ENCODE assay signal across 13 cellular contexts in genomic region chr22:20181194-20181931, GRCh38. TPM values are rescaled to one million over a fixed set of nuclear protein-coding genes. Genes with fewer than 3 reads are reported as not detected.
DNase-seq lines count a peak whose midpoint lies in the region; ATAC-seq and TF ChIP-seq lines count a peak whose summit lies in the region.
"Had no signal": no experiment of that assay in that cellular context is flagged by ENCODE, and none has a peak within 500 bp of the region (broad histone marks: within the 10 kb centered on the region; RNA-seq: fewer than 3 reads in every experiment).

No MANE protein-coding gene starts in this region.

- POLR2A ChIA-PET in HEK293 (lab: Yijun Ruan, JAX): interaction anchor here (0.6 kb wide), 1 partner anchor 9 kb away, joined by 3 read pairs; no protein-coding TSS in a partner anchor

- H3K4me3 ChIP-seq in HEK293 (ENCODE audit: low read depth, low read length) (no peak overlapping the region), right lobe of liver (no peak overlapping the region)
- H3K4me3 ChIP-seq: GM23338 had no signal

- 30% methylated on average over 2 of the region's 18 CpGs for WGBS in right lobe of liver (ENCODE audit: insufficient coverage, low coverage, low lambda C conversion rate, missing lambda C conversion rate)

- TF ChIP-seq POLR2A in right lobe of liver (IDR thresholded peaks at IDR 0.05): no peak

- H3K9me3 ChIP-seq in HEK293 (ENCODE audit: control insufficient read depth, insufficient read depth, low read depth, low read length): no peaks in the 10 kb centered on the region
- no peaks in the 10 kb centered on the region for H3K9me3 ChIP-seq in right lobe of liver
- H3K9me3 ChIP-seq: BE2C had no signal

- H3K4me1 ChIP-seq in HEK293 (ENCODE audit: control insufficient read depth, insufficient read depth, low read length) (no peaks in the 10 kb centered on the region), right lobe of liver (peaks cover 0 to 13% (median 2%) of the 10 kb centered on the region in 4 donors)
- H3K4me1 ChIP-seq: BE2C had no signal

- intact Hi-C loops in left colon (cut with DNase I, micrococcal nuclease) (no loop called here), right lobe of liver (cut with DNase I) (no loop called here)

- H3K36me3 ChIP-seq in HEK293 (ENCODE audit: control insufficient read depth in 2 of 2, insufficient read depth in 1 of 2, low read length in 2 of 2): no peaks in the 10 kb centered on the region
- no peaks in the 10 kb centered on the region for H3K36me3 ChIP-seq in right lobe of liver
- H3K36me3 ChIP-seq: BE2C had no signal

- ATAC-seq in left colon: peak; percentile 57
- ATAC-seq in right lobe of liver: peak; percentile 74 to 87 (median 78)
- no peak for ATAC-seq in GM21786 (IDR thresholded peaks at IDR 0.05; ENCODE audit: unreplicated experiment)
- ATAC-seq in HG03520 (IDR thresholded peaks at IDR 0.05; ENCODE audit: unreplicated experiment): no peak
- ATAC-seq: GM23338 had no signal

- TF ChIP-seq CTCF in HEK293 (tag by site-specific recombination; IDR thresholded peaks at IDR 0.05) (no peak), right lobe of liver (IDR thresholded peaks at IDR 0.05) (no peak)

- H3K27me3 ChIP-seq in right lobe of liver: no peaks in the 10 kb centered on the region
- H3K27me3 ChIP-seq: BE2C had no signal

- H3K27ac ChIP-seq in HEK293 (ENCODE audit: extremely low read depth, low read depth, low read length) (no peak overlapping the region), right lobe of liver (no peak overlapping the region)

- CTCF ChIA-PET in HEK293 (lab: Yijun Ruan, JAX): interaction anchor here (0.6 to 1.0 kb wide), 4 partner anchors 12 to 227 kb away, joined by 3 to 4 read pairs (median 4); no protein-coding TSS in a partner anchor

- DNase-seq in left colon (no peak), right lobe of liver (peak in 2 of 3 donors; percentile 77 to 82), cerebellum (ENCODE audit: low spot score) (no peak)
- DNase-seq: BE2C; CD4-positive, alpha-beta memory T cell; DMS153; DMS79; GDM1 had no signal

TF ChIP-seq in HEK293, 187 proteins besides CTCF, POLR2A, EP300 and RAD21:
- TF ChIP-seq ZNF560 (tag by site-specific recombination; IDR thresholded peaks at IDR 0.05; ENCODE audit: borderline replicate concordance) (no peak), GLIS2 (tag by site-specific recombination; IDR thresholded peaks at IDR 0.05) (peak; percentile 36; the same call in 1 of the 2 replicates), ZNF623 (tag by site-specific recombination; IDR thresholded peaks at IDR 0.05) (no peak), GLIS1 (tag by site-specific recombination; IDR thresholded peaks at IDR 0.05) (peak; percentile 67), ZFP3 (tag by site-specific recombination; IDR thresholded peaks at IDR 0.05; ENCODE audit: low read depth) (no peak), ZNF791 (tag by site-specific recombination; IDR thresholded peaks at IDR 0.05) (no peak), ZFHX2 (tag by site-specific recombination; conservative IDR thresholded peaks at IDR 0.05) (no peak)
- TF ChIP-seq, protein P1, sequence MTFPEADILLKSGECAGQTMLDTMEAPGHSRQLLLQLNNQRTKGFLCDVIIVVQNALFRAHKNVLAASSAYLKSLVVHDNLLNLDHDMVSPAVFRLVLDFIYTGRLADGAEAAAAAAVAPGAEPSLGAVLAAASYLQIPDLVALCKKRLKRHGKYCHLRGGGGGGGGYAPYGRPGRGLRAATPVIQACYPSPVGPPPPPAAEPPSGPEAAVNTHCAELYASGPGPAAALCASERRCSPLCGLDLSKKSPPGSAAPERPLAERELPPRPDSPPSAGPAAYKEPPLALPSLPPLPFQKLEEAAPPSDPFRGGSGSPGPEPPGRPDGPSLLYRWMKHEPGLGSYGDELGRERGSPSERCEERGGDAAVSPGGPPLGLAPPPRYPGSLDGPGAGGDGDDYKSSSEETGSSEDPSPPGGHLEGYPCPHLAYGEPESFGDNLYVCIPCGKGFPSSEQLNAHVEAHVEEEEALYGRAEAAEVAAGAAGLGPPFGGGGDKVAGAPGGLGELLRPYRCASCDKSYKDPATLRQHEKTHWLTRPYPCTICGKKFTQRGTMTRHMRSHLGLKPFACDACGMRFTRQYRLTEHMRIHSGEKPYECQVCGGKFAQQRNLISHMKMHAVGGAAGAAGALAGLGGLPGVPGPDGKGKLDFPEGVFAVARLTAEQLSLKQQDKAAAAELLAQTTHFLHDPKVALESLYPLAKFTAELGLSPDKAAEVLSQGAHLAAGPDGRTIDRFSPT (tag by site-specific recombination; IDR thresholded peaks at IDR 0.05): peak; percentile 38; the same call in 1 of the 2 replicates

RNA-seq across cellular contexts. Expression of gene CCDC188, which starts 30.5 kb away (rescaled TPM):
- total RNA-seq in left colon (1 to 10 TPM in 1 of 2 donors, under 1 TPM in 1; 0.58 to 1.5 TPM), right lobe of liver (not detected), cerebellum (1.4 TPM)
- total RNA-seq: A172; CD4-positive, alpha-beta memory T cell; GM23338 had no signal

RNA-seq across cellular contexts. Expression of gene ZDHHC8, which starts 49.8 kb away (rescaled TPM):
- 10 to 100 TPM; 36.9 to 37.0 TPM for total RNA-seq in left colon
- 10 to 100 TPM; 11.4 to 39.0 (median 28.7) TPM for total RNA-seq in right lobe of liver
- 7.7 TPM for total RNA-seq in cerebellum

Comparison
In these comparisons a context has a peak if more than half of its experiments do, and no peak if none do; other contexts are left out.
1. ATAC-seq: peak in left colon (single experiment) and right lobe of liver (4 of 4); none in GM21786 (single experiment) and HG03520 (single experiment).
2. DNase-seq: peak in right lobe of liver (2 of 3); none in left colon (0 of 2) and cerebellum (single experiment).